Comparison of ENCODE assay signal across 28 cellular contexts in genomic region chr6:4693158-4693557, GRCh38.
DNase-seq lines count a peak whose midpoint lies in the region; ATAC-seq, FAIRE-seq and TF ChIP-seq lines count a peak whose summit lies in the region.
"Had no signal": no experiment of that assay in that cellular context is flagged by ENCODE, and none has a peak within 500 bp of the region (broad histone marks: within the 10 kb centered on the region; RNA-seq: fewer than 3 reads in every experiment).

No MANE protein-coding gene starts in this region.

- H3K4me3 Mint-ChIP-seq in CD8-positive, alpha-beta T cell, result no peak overlapping the region
- H3K4me3 Mint-ChIP-seq in natural killer cell, result no peak overlapping the region
- H3K4me3 Mint-ChIP-seq: activated CD4-positive, alpha-beta memory T cell treated with anti-CD3 and anti-CD28 coated beads for 36 hours; activated naive CD4-positive, alpha-beta T cell treated with anti-CD3 and anti-CD28 coated beads for 36 hours; activated T-helper 1 cell treated with anti-CD3 and anti-CD28 coated beads, Interleukin-12 subunit alpha, Interleukin-12 subunit beta, Interleukin-2, Interleukin-4 antibody, amounts not matched to agents 30 ng/mL and 10 ng/mL and 1 ng/mL, durations not matched to agents 14 hours and 24 hours and 36 hours; GM23338; natural killer cell treated with Interleukin-12 subunit alpha and Interleukin-12 subunit beta and Interleukin-15 and Interleukin-18, amount 100 ng/mL, for 72 hours; T-helper 1 cell treated with Interleukin-12 subunit alpha and Interleukin-12 subunit beta and Interleukin-4 antibody, amounts not matched to agents 30 μg/mL and 1 μg/mL, for 36 hours had no signal

- H3K27me3 ChIP-seq in bronchial epithelial cell (ENCODE audit: control insufficient read depth, insufficient read depth, low read length), result no peaks in the 10 kb centered on the region
- H3K27me3 ChIP-seq in CD8-positive, alpha-beta T cell (ENCODE audit: insufficient read depth, low read length), result no peaks in the 10 kb centered on the region
- H3K27me3 ChIP-seq: BLaER1 treated with 17β-estradiol and CSF1 and Interleukin-3, amounts not matched to agents 10 nM and 100 nM; brain microvascular endothelial cell; stomach; tibial artery had no signal

- intact Hi-C loops in CD8-positive, alpha-beta T cell (cut with DNase I, micrococcal nuclease), result no loop called here
- intact Hi-C loops in natural killer cell (cut with micrococcal nuclease), result no loop called here

- TF ChIP-seq CTCF in bronchial epithelial cell (IDR thresholded peaks at IDR 0.05; ENCODE audit: insufficient read depth, low read length, severe bottlenecking) (no peak), natural killer cell (IDR thresholded peaks at IDR 0.05) (no peak)
- TF ChIP-seq CTCF in CD8-positive, alpha-beta T cell (IDR thresholded peaks at IDR 0.05), result no peak

- peaks cover 5% of the 10 kb centered on the region for H3K9me3 Mint-ChIP-seq in CD8-positive, alpha-beta T cell
- H3K9me3 Mint-ChIP-seq in natural killer cell, result peaks cover 0 to 2% of the 10 kb centered on the region in 2 donors
- H3K9me3 Mint-ChIP-seq: activated T-helper 1 cell treated with anti-CD3 and anti-CD28 coated beads, Interleukin-12 subunit alpha, Interleukin-12 subunit beta, Interleukin-2, Interleukin-4 antibody, amounts not matched to agents 30 ng/mL and 10 ng/mL and 1 ng/mL, durations not matched to agents 14 hours and 24 hours and 36 hours; natural killer cell treated with Interleukin-12 subunit alpha and Interleukin-12 subunit beta and Interleukin-15 and Interleukin-18, amount 100 ng/mL, for 72 hours had no signal

- POLR2A ChIA-PET in CD8-positive, alpha-beta T cell (lab: Charles Lee), result no interaction called here

- H3K4me1 Mint-ChIP-seq in CD8-positive, alpha-beta T cell (ENCODE audit: low read depth), result no peaks in the 10 kb centered on the region
- H3K4me1 Mint-ChIP-seq in natural killer cell, result no peaks in the 10 kb centered on the region
- H3K4me1 Mint-ChIP-seq: GM23338 had no signal

- CTCF ChIA-PET in CD8-positive, alpha-beta T cell (lab: Charles Lee), result no interaction called here

- no peak for ATAC-seq in CD8-positive, alpha-beta T cell
- ATAC-seq in HG03097 (IDR thresholded peaks at IDR 0.05; ENCODE audit: low FRiP score, unreplicated experiment) (no peak), natural killer cell (no peak)
- ATAC-seq: GM23338; natural killer cell treated with Interleukin-12 subunit alpha and Interleukin-12 subunit beta and Interleukin-15 and Interleukin-18, amount 100 ng/mL, for 72 hours had no signal

- H3K27ac ChIP-seq in CD8-positive, alpha-beta T cell (ENCODE audit: low read depth, low read length), result no peak overlapping the region
- H3K27ac ChIP-seq: brain microvascular endothelial cell, SK-N-MC, stomach, tibial artery had no signal

- H3K4me3 ChIP-seq in bronchial epithelial cell (ENCODE audit: low read depth, low read length), result no peak overlapping the region
- no peak overlapping the region for H3K4me3 ChIP-seq in CD8-positive, alpha-beta T cell (ENCODE audit: low read depth, low read length)
- H3K4me3 ChIP-seq: BLaER1 treated with 17β-estradiol and CSF1 and Interleukin-3, amounts not matched to agents 10 nM and 100 nM; GM23338; lung; SK-N-MC; stomach; tibial artery had no signal

- no peaks in the 10 kb centered on the region for H3K36me3 Mint-ChIP-seq in CD8-positive, alpha-beta T cell
- H3K36me3 Mint-ChIP-seq in natural killer cell, result no peaks in the 10 kb centered on the region
- H3K36me3 Mint-ChIP-seq: activated CD4-positive, alpha-beta memory T cell treated with anti-CD3 and anti-CD28 coated beads for 36 hours; natural killer cell treated with Interleukin-12 subunit alpha and Interleukin-12 subunit beta and Interleukin-15 and Interleukin-18, amount 100 ng/mL, for 72 hours had no signal

- no peak for FAIRE-seq in bronchial epithelial cell (lab: Jason Lieb, UNC)
- FAIRE-seq: GM12892 had no signal

- H3K27ac Mint-ChIP-seq in CD8-positive, alpha-beta T cell, result no peak overlapping the region
- H3K27ac Mint-ChIP-seq in natural killer cell, result no peak overlapping the region
- H3K27ac Mint-ChIP-seq: activated CD4-positive, alpha-beta memory T cell treated with anti-CD3 and anti-CD28 coated beads for 36 hours; activated naive CD4-positive, alpha-beta T cell treated with anti-CD3 and anti-CD28 coated beads for 36 hours; activated T-helper 1 cell treated with anti-CD3 and anti-CD28 coated beads, Interleukin-12 subunit alpha, Interleukin-12 subunit beta, Interleukin-2, Interleukin-4 antibody, amounts not matched to agents 30 ng/mL and 10 ng/mL and 1 ng/mL, durations not matched to agents 14 hours and 24 hours and 36 hours; GM23338; natural killer cell treated with Interleukin-12 subunit alpha and Interleukin-12 subunit beta and Interleukin-15 and Interleukin-18, amount 100 ng/mL, for 72 hours; T-helper 1 cell treated with Interleukin-12 subunit alpha and Interleukin-12 subunit beta and Interleukin-4 antibody, amounts not matched to agents 30 μg/mL and 1 μg/mL, for 36 hours had no signal

- peaks cover 25% of the 10 kb centered on the region for H3K27me3 Mint-ChIP-seq in CD8-positive, alpha-beta T cell (ENCODE audit: low read depth)
- H3K27me3 Mint-ChIP-seq in natural killer cell (ENCODE audit: low read depth in 2 of 2), result peaks cover 23 to 43% of the 10 kb centered on the region in 2 donors

- H3K9me3 ChIP-seq in CD8-positive, alpha-beta T cell (ENCODE audit: low read length), result no peaks in the 10 kb centered on the region
- H3K9me3 ChIP-seq: tibial artery had no signal

- H3K4me1 ChIP-seq in CD8-positive, alpha-beta T cell (ENCODE audit: insufficient read depth, low read length), result no peaks in the 10 kb centered on the region

- DNase-seq in Ammon's horn (ENCODE audit: low spot score), result peak; percentile 14
- DNase-seq in DMS53 (lab: John Stamatoyannopoulos, UW), result peak; percentile 50
- peak; percentile 48 for DNase-seq in NCI-H2171 (lab: John Stamatoyannopoulos, UW)
- DNase-seq in bronchial epithelial cell (ENCODE audit: low read depth), result peak; percentile 15
- no peak for DNase-seq in CD8-positive, alpha-beta T cell
- DNase-seq in natural killer cell, result no peak
- DNase-seq: activated CD4-positive, alpha-beta memory T cell treated with anti-CD3 and anti-CD28 coated beads for 36 hours; activated CD4-positive, CD25-positive, alpha-beta regulatory T cell treated with anti-CD3 and anti-CD28 coated beads, Interleukin-2, amount 50 U/mL, for 72 hours; activated CD8-positive, alpha-beta memory T cell treated with anti-CD3 and anti-CD28 coated beads, Interleukin-2, amount 50 U/mL, for 4 hours; activated naive CD4-positive, alpha-beta T cell treated with anti-CD3 and anti-CD28 coated beads for 36 hours; amniotic stem cell; brain microvascular endothelial cell; Calu3; kidney glomerular epithelial cell; NCI-H1048; NCI-H1930; NCI-H526 treated with DMSO at 0.1 percent for 48 hours; stomach; tibial artery had no signal

- H3K36me3 ChIP-seq in bronchial epithelial cell (ENCODE audit: control insufficient read depth, insufficient read depth, low read length), result no peaks in the 10 kb centered on the region
- H3K36me3 ChIP-seq in CD8-positive, alpha-beta T cell (ENCODE audit: insufficient read depth, low read length), result no peaks in the 10 kb centered on the region
- H3K36me3 ChIP-seq: BLaER1 treated with 17β-estradiol and CSF1 and Interleukin-3, amounts not matched to agents 10 nM and 100 nM; brain microvascular endothelial cell; stomach; tibial artery had no signal

Comparison
In these comparisons a context has a peak if more than half of its experiments do, and no peak if none do; other contexts are left out.
1. DNase-seq: peak in Ammon's horn (single experiment), DMS53 (single experiment), NCI-H2171 (single experiment) and bronchial epithelial cell (single experiment); none in CD8-positive, alpha-beta T cell (0 of 7) and natural killer cell (single experiment).